Comparison of ENCODE assay signal across 11 cellular contexts in the genomic region with DNA sequence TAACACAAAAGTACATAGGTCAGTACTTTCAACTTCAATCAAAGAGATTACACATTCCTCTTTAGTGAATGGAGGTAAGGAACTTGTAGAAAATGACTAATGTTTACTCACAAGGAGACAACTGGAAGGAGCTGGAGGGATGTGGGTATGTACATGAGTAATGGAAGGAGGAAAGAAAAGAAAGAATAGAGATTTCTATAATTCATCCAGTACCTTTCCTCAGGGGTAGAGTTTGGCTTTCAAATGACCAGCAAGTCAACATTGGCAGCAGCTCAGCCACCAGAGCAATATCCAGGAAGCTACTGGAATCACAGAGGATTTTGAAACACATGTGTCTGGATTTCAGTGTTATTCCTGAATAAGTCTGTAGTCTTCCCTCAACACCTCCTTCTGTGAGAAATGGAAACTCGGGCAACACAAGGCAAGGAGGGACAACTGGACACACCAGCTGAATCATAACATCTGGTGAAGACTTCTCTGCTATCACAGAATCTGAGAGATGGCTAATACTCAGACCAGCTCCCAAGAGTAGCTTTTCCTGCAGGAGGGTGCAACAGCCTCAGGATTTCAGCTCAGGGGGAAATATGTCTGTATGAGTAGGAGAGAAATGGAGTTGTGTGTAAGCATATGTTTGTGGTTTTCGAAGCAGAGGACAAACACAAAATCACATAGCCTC.
DNase-seq lines count a peak whose midpoint lies in the region; ATAC-seq and TF ChIP-seq lines count a peak whose summit lies in the region.
"Had no signal": no experiment of that assay in that cellular context is flagged by ENCODE, and none has a peak within 500 bp of the region (broad histone marks: within the 10 kb centered on the region; RNA-seq: fewer than 3 reads in every experiment).

No MANE protein-coding gene starts in this region.

- intact Hi-C loops in head of caudate nucleus (cut with DNase I): no loop called here

- no peak for TF ChIP-seq CTCF in choroid plexus epithelial cell (conservative IDR thresholded peaks at IDR 0.05; ENCODE audit: low read depth, low read length)

- in situ Hi-C loops in ACHN (cut with HindIII; ENCODE audit: low pct_ligation_motif_present, low pct_unique_long_range_greater_than_20kb, low sequenced_read_pairs): no loop called here

- H3K4me3 ChIP-seq in choroid plexus epithelial cell (ENCODE audit: low read depth, low read length): no peak overlapping the region

- DNase-seq in ACHN: peak; percentile 30
- DNase-seq in LHCN-M2 (ENCODE audit: low read depth): peak; percentile 85
- DNase-seq in choroid plexus epithelial cell (ENCODE audit: low read depth): peak; percentile 62
- peak; percentile 70 for DNase-seq in kidney glomerular epithelial cell (lab: John Stamatoyannopoulos, UW)
- no peak for DNase-seq in stimulated activated naive CD8-positive, alpha-beta T cell treated with anti-CD3 and anti-CD28 coated beads, Interleukin-15, Interleukin-2, amounts not matched to agents 100 U/mL and 50 U/mL, for 24 hours
- no peak for DNase-seq in head of caudate nucleus
- DNase-seq in globus pallidus (ENCODE audit: low spot score): no peak
- DNase-seq: activated CD8-positive, alpha-beta T cell treated with anti-CD3 and anti-CD28 coated beads for 36 hours; activated naive CD8-positive, alpha-beta T cell treated with anti-CD3 and anti-CD28 coated beads, Interleukin-2, amount 10 ng/mL, durations not matched to agents 7 days and 5 days; GOT3 had no signal

- ATAC-seq in stimulated activated naive CD8-positive, alpha-beta T cell treated with anti-CD3 and anti-CD28 coated beads, Interleukin-15, Interleukin-2, amounts not matched to agents 100 U/mL and 50 U/mL, for 24 hours: no peak
- no peak for ATAC-seq in GM19455 (IDR thresholded peaks at IDR 0.05; ENCODE audit: unreplicated experiment)
- ATAC-seq: activated CD8-positive, alpha-beta T cell treated with anti-CD3 and anti-CD28 coated beads for 36 hours had no signal

Comparison
In these comparisons a context has a peak if more than half of its experiments do, and no peak if none do; other contexts are left out.
1. DNase-seq: peak in ACHN (single experiment), LHCN-M2 (single experiment), choroid plexus epithelial cell (single experiment) and kidney glomerular epithelial cell (single experiment); none in stimulated activated naive CD8-positive, alpha-beta T cell treated with anti-CD3 and anti-CD28 coated beads, Interleukin-15, Interleukin-2, amounts not matched to agents 100 U/mL and 50 U/mL, for 24 hours (single experiment), head of caudate nucleus (0 of 42) and globus pallidus (single experiment).